ENCODE assay signal across 23 cellular contexts in genomic region chr3:45904931-45905330, GRCh38. TPM values are rescaled to one million over a fixed set of nuclear protein-coding genes. Genes with fewer than 3 reads are reported as not detected.
DNase-seq lines count a peak whose midpoint lies in the region; ATAC-seq, FAIRE-seq and TF ChIP-seq lines count a peak whose summit lies in the region.
"Had no signal": no experiment of that assay in that cellular context is flagged by ENCODE, and none has a peak within 500 bp of the region (broad histone marks: within the 10 kb centered on the region; RNA-seq: fewer than 3 reads in every experiment).

No MANE protein-coding gene starts in this region.

- H3K27ac ChIP-seq in CD4-positive, CD25-positive, alpha-beta regulatory T cell (ENCODE audit: insufficient read depth, low read length, poor library complexity, severe bottlenecking), result no peak overlapping the region
- no peak overlapping the region for H3K27ac ChIP-seq in small intestine (ENCODE audit: low read depth in 1 of 2, low read length in 1 of 2)
- H3K27ac ChIP-seq: thyroid gland had no signal

- H3K27me3 Mint-ChIP-seq in CD4-positive, CD25-positive, alpha-beta regulatory T cell, result peaks cover 5% of the 10 kb centered on the region
- no peaks in the 10 kb centered on the region for H3K27me3 Mint-ChIP-seq in effector memory CD8-positive, alpha-beta T cell

- no peak overlapping the region for H3K4me3 ChIP-seq in CD4-positive, CD25-positive, alpha-beta regulatory T cell (ENCODE audit: low read depth, low read length)
- H3K4me3 ChIP-seq in small intestine (ENCODE audit: low read depth in 1 of 2, low read length in 2 of 2), result no peak overlapping the region
- H3K4me3 ChIP-seq: K562, mucosa of descending colon, thyroid gland had no signal

- in situ Hi-C loops in GM13976 (cut with MboI; ENCODE audit: low sequenced_read_pairs, unreplicated experiment), result no loop called here

- WGBS in small intestine, 3 donors, result 63 to 81% (median 73%) methylated on average over 3 of the region's 3 CpGs

- ATAC-seq in CD4-positive, CD25-positive, alpha-beta regulatory T cell (ENCODE audit: low read depth in 2 of 2), result peak; percentile 31 to 44
- peak; percentile 55 for ATAC-seq in HG02884 (IDR thresholded peaks at IDR 0.05; ENCODE audit: unreplicated experiment)
- ATAC-seq in effector memory CD8-positive, alpha-beta T cell (replicated peaks), result peak; percentile 39
- ATAC-seq: left ventricle myocardium superior, mucosa of descending colon had no signal

- no peak for FAIRE-seq in small intestine (lab: Jason Lieb, UNC)
- FAIRE-seq: GM19239, H54, K562 had no signal

- no peak overlapping the region for H3K27ac Mint-ChIP-seq in CD4-positive, CD25-positive, alpha-beta regulatory T cell
- H3K27ac Mint-ChIP-seq in effector memory CD8-positive, alpha-beta T cell, result no peak overlapping the region
- H3K27ac Mint-ChIP-seq: activated naive CD4-positive, alpha-beta T cell treated with anti-CD3 and anti-CD28 coated beads, Interleukin-2, amount 10 ng/mL, durations not matched to agents 7 days and 5 days; endodermal cell had no signal

- peaks cover 18% of the 10 kb centered on the region for H3K4me1 ChIP-seq in CD4-positive, CD25-positive, alpha-beta regulatory T cell (ENCODE audit: control insufficient read depth, insufficient read depth, low read length, poor library complexity, severe bottlenecking)
- H3K4me1 ChIP-seq in small intestine (ENCODE audit: control insufficient read depth in 2 of 2, insufficient read depth in 1 of 2, low read depth in 1 of 2, low read length in 1 of 2), result no peaks in the 10 kb centered on the region
- H3K4me1 ChIP-seq: thyroid gland had no signal

- TF ChIP-seq CTCF in GM13976 (IDR thresholded peaks at IDR 0.05; ENCODE audit: borderline replicate concordance, control extremely low read depth, extremely low read depth, insufficient read depth, missing control alignments), result no peak

- H3K4me3 Mint-ChIP-seq in CD4-positive, CD25-positive, alpha-beta regulatory T cell, result no peak overlapping the region
- H3K4me3 Mint-ChIP-seq in effector memory CD8-positive, alpha-beta T cell, result no peak overlapping the region
- H3K4me3 Mint-ChIP-seq: activated naive CD4-positive, alpha-beta T cell treated with anti-CD3 and anti-CD28 coated beads, Interleukin-2, amount 10 ng/mL, durations not matched to agents 7 days and 5 days; endodermal cell had no signal

- no peak for TF ChIP-seq POLR2A in erythroblast (IDR thresholded peaks at IDR 0.05; ENCODE audit: low read length)

- H3K27me3 ChIP-seq in CD4-positive, CD25-positive, alpha-beta regulatory T cell (ENCODE audit: control insufficient read depth, insufficient read depth, low read length), result no peaks in the 10 kb centered on the region
- H3K27me3 ChIP-seq in small intestine (ENCODE audit: control insufficient read depth in 2 of 2, insufficient read depth in 2 of 2, low read length in 2 of 2), result no peaks in the 10 kb centered on the region
- H3K27me3 ChIP-seq: thyroid gland had no signal

- peaks cover 6 to 30% (median 18%) of the 10 kb centered on the region in 4 donors for H3K4me1 Mint-ChIP-seq in CD4-positive, CD25-positive, alpha-beta regulatory T cell
- H3K4me1 Mint-ChIP-seq in effector memory CD8-positive, alpha-beta T cell (ENCODE audit: low read depth in 2 of 2), result peaks cover 26 to 38% of the 10 kb centered on the region in 2 donors
- H3K4me1 Mint-ChIP-seq: endodermal cell had no signal

- no peaks in the 10 kb centered on the region for H3K9me3 Mint-ChIP-seq in CD4-positive, CD25-positive, alpha-beta regulatory T cell
- no peaks in the 10 kb centered on the region for H3K9me3 Mint-ChIP-seq in effector memory CD8-positive, alpha-beta T cell
- H3K9me3 Mint-ChIP-seq: endodermal cell had no signal

- H3K36me3 ChIP-seq in CD4-positive, CD25-positive, alpha-beta regulatory T cell (ENCODE audit: control insufficient read depth, insufficient read depth, low read length), result peaks cover 6% of the 10 kb centered on the region
- no peaks in the 10 kb centered on the region for H3K36me3 ChIP-seq in small intestine (ENCODE audit: control insufficient read depth in 2 of 2, insufficient read depth in 2 of 2, low read length in 2 of 2)
- H3K36me3 ChIP-seq: thyroid gland had no signal

- peaks cover 26% of the 10 kb centered on the region for H3K36me3 Mint-ChIP-seq in CD4-positive, CD25-positive, alpha-beta regulatory T cell
- peaks cover 7% of the 10 kb centered on the region for H3K36me3 Mint-ChIP-seq in effector memory CD8-positive, alpha-beta T cell (ENCODE audit: insufficient read depth)

- no peaks in the 10 kb centered on the region for H3K9me3 ChIP-seq in CD4-positive, CD25-positive, alpha-beta regulatory T cell (ENCODE audit: control insufficient read depth in 2 of 2, low read length in 2 of 2)
- no peaks in the 10 kb centered on the region for H3K9me3 ChIP-seq in small intestine (ENCODE audit: control insufficient read depth, low read depth)
- H3K9me3 ChIP-seq: mucosa of descending colon, thyroid gland had no signal

- DNase-seq in CD4-positive, CD25-positive, alpha-beta regulatory T cell, result no peak
- peak; percentile 81 for DNase-seq in GM13976 (ENCODE audit: low spot score)
- DNase-seq in effector memory CD8-positive, alpha-beta T cell, result no peak
- no peak for DNase-seq in RKO (ENCODE audit: low spot score)
- DNase-seq in small intestine, result no peak
- DNase-seq in NCI-H774 (lab: John Stamatoyannopoulos, UW), result no peak
- DNase-seq in erythroblast (lab: John Stamatoyannopoulos, UW), result no peak
- DNase-seq: activated CD4-positive, alpha-beta T cell treated with anti-CD3 and anti-CD28 coated beads for 48 hours; activated naive CD4-positive, alpha-beta T cell treated with anti-CD3 and anti-CD28 coated beads, Interleukin-2, amount 10 ng/mL, durations not matched to agents 7 days and 5 days; DMS153; endodermal cell; left ventricle myocardium superior; mucosa of descending colon; NCI-H187; NCI-H446; retina; thyroid gland had no signal

RNA-seq across cellular contexts. Expression of gene CCR9, which starts 18.6 kb away (rescaled TPM):
- total RNA-seq in CD4-positive, CD25-positive, alpha-beta regulatory T cell, result not detected
- 10 to 100 TPM in 3 of 4 donors, 1 to 10 TPM in 1; 5.6 to 16.7 (median 11.3) TPM for polyA plus RNA-seq in CD4-positive, CD25-positive, alpha-beta regulatory T cell
- 1 to 10 TPM in 2 of 3 donors, under 1 TPM in 1; 0.22 to 2.7 (median 1.1) TPM for polyA plus RNA-seq in small intestine
- total RNA-seq: endodermal cell, fibroblast of lung, K562, left ventricle myocardium superior, thyroid gland had no signal
- polyA plus RNA-seq: AG04450, fibroblast of lung, K562 had no signal

RNA-seq across cellular contexts. Expression of gene CXCR6, which starts 38.3 kb away (rescaled TPM):
- total RNA-seq in CD4-positive, CD25-positive, alpha-beta regulatory T cell, result 23.7 TPM
- 10 to 100 TPM; 23.7 to 40.3 (median 30.0) TPM for polyA plus RNA-seq in CD4-positive, CD25-positive, alpha-beta regulatory T cell
- 1 to 10 TPM in 2 of 3 donors, under 1 TPM in 1; 0.45 to 2.7 (median 2.2) TPM for polyA plus RNA-seq in small intestine
- total RNA-seq: endodermal cell, fibroblast of lung, K562 had no signal
- polyA plus RNA-seq: AG04450, fibroblast of lung had no signal

Comparison
In these comparisons a context has a peak if more than half of its experiments do, and no peak if none do; other contexts are left out.
1. RNA of gene CXCR6, which starts 38.3 kb away (polyA plus RNA-seq): 23.7 to 40.3 TPM in CD4-positive, CD25-positive, alpha-beta regulatory T cell; 0.45 to 2.7 TPM in small intestine; every median in the first group is over 4 times any median in the second.
2. Peak in every context shown above with its lines, with median percentiles within 50 percentile points of each other: ATAC-seq.